ENCODE assay signal across 8 cellular contexts in genomic region chr20:63580796-63581461, GRCh38.
DNase-seq lines count a peak whose midpoint lies in the region; ATAC-seq and TF ChIP-seq lines count a peak whose summit lies in the region.

No MANE protein-coding gene starts in this region.

- DNase-seq in NCI-H345 (lab: John Stamatoyannopoulos, UW) = peak; percentile 23
- DNase-seq in NCI-H345 treated with DMSO at 0.1 percent for 48 hours (lab: John Stamatoyannopoulos, UW; ENCODE audit: unreplicated experiment) = no peak
- peak; percentile 6 for DNase-seq in NCI-H2171 (lab: John Stamatoyannopoulos, UW)
- peak; percentile 39 for DNase-seq in activated CD8-positive, alpha-beta memory T cell treated with anti-CD3 and anti-CD28 coated beads, Interleukin-2, amount 50 U/mL, for 24 hours (ENCODE audit: extremely low read depth)
- DNase-seq in fibroblast of mammary gland (ENCODE audit: low read depth) = peak; percentile 60
- DNase-seq in stimulated activated CD4-positive, alpha-beta T cell treated with anti-CD3 and anti-CD28 coated beads, Interleukin-12 subunit alpha, Interleukin-12 subunit beta, amount 100 ng/mL, for 24 hours (ENCODE audit: low read depth in 2 of 2) = peak; percentile 33 to 49
- no peak for DNase-seq in NCI-H774 (lab: John Stamatoyannopoulos, UW)

- peak; percentile 47 for TF ChIP-seq CTCF in fibroblast of mammary gland (conservative IDR thresholded peaks at IDR 0.05; ENCODE audit: control insufficient read depth, insufficient read depth, low read depth, low read length)

- ATAC-seq in GM19455 (IDR thresholded peaks at IDR 0.05; ENCODE audit: unreplicated experiment) = no peak

- H3K4me3 ChIP-seq in fibroblast of mammary gland (ENCODE audit: control insufficient read depth, low read depth, low read length) = no peak overlapping the region

Comparison
In these comparisons a context has a peak if more than half of its experiments do, and no peak if none do; other contexts are left out.
1. DNase-seq: peak in NCI-H345 (single experiment), NCI-H2171 (single experiment), activated CD8-positive, alpha-beta memory T cell treated with anti-CD3 and anti-CD28 coated beads, Interleukin-2, amount 50 U/mL, for 24 hours (single experiment), fibroblast of mammary gland (single experiment) and stimulated activated CD4-positive, alpha-beta T cell treated with anti-CD3 and anti-CD28 coated beads, Interleukin-12 subunit alpha, Interleukin-12 subunit beta, amount 100 ng/mL, for 24 hours (2 of 2); none in NCI-H345 treated with DMSO at 0.1 percent for 48 hours (single experiment) and NCI-H774 (single experiment).